ENCODE assay signal across 1 cellular context in the genomic region with DNA sequence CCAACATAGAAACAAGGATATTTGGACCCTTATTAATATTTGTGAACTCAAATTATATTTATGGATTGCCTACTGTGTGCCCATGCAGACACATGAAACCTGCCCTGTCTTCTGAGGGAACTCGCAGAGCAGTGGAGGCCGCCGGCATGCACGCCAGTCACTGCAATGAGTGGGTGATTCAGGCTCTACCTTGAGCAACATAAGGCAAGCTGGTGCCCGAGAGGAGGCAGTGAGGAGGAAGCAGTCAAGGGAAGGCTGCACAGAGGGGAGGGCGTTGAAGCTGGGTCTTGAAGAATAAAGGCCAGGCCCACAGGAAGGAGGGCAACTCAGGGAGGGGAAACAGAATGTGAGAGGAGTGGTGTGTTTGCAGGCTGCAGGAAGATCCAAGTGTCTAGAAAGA.
TF ChIP-seq lines count a peak whose summit lies in the region.

No MANE protein-coding gene starts in this region.

TF ChIP-seq in K562, 482 proteins besides CTCF, POLR2A, EP300 and RAD21 (continued from another document):
- TF ChIP-seq CBX2 (IDR thresholded peaks at IDR 0.05; ENCODE audit: insufficient read depth, low read length, poor library complexity, severe bottlenecking) = no peak
- TF ChIP-seq, protein P1, sequence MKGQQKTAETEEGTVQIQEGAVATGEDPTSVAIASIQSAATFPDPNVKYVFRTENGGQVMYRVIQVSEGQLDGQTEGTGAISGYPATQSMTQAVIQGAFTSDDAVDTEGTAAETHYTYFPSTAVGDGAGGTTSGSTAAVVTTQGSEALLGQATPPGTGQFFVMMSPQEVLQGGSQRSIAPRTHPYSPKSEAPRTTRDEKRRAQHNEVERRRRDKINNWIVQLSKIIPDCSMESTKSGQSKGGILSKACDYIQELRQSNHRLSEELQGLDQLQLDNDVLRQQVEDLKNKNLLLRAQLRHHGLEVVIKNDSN (CRISPR knock-in tag; IDR thresholded peaks at IDR 0.05) = no peak
